Comparison of ENCODE assay signal across 18 cellular contexts in the genomic region with DNA sequence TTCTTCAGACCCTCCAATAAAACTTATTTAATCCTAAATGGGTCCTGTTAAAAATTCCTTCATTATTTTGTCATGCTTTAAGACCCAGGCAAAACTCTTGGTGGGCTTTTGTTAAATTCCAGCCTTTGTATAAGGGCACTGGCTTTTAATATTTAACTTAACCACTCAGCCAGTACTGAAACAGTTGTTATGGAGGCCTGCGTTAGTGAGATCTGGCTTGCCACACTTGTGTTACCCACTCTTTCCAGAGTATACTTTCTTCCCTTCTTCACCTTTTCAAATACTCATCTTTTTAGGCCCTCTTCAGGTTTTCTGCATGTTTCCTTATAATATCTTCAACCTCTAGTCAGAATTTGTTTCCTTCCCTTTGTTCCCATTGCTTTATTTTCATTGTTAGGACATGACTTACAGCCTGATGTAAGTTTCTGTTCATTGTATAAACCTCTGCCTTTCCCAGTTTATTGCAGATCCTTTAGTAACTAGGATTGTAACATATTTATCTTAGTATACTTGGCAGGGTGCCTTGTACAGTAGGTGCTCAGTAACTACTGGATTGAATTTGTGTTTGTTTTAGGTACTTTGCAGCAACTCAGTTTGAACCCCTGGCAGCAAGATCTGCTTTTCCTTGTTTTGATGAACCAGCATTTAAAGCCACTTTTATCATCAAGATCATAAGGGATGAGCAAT. TPM values are rescaled to one million over a fixed set of nuclear protein-coding genes. Genes with fewer than 3 reads are reported as not detected.
A peak's percentile ranks its signal among the peaks of the same experiment; 100 is the strongest.
DNase-seq lines count a peak whose midpoint lies in the region; ATAC-seq and TF ChIP-seq lines count a peak whose summit lies in the region.
"Had no signal": no experiment of that assay in that cellular context is flagged by ENCODE, and none has a peak within 500 bp of the region (broad histone marks: within the 10 kb centered on the region; RNA-seq: fewer than 3 reads in every experiment).

No MANE protein-coding gene starts in this region.

- intact Hi-C loops in Right ventricle myocardium superior (cut with DNase I) (loop anchor here (10.0 kb wide), 1 partner anchor 110 kb away; a partner anchor contains a TSS), heart left ventricle (cut with DNase I) (loop anchor here in 3 of 10 donors (5.0 to 10.0 kb wide), 3 partner anchors 117 to 230 kb away; no protein-coding TSS in a partner anchor), transverse colon (cut with DNase I; ENCODE audit: low total_unique reads) (no loop called here)

- H3K4me3 Mint-ChIP-seq in chondrocyte (ENCODE audit: unreplicated experiment): no peak overlapping the region
- H3K4me3 Mint-ChIP-seq: activated CD8-positive, alpha-beta memory T cell treated with anti-CD3 and anti-CD28 coated beads, Interleukin-2, amount 10 ng/mL, durations not matched to agents 7 days and 5 days; activated naive CD4-positive, alpha-beta T cell treated with anti-CD3 and anti-CD28 coated beads for 36 hours had no signal

- DNase-seq in Right ventricle myocardium superior: no peak
- DNase-seq in heart left ventricle: no peak
- no peak for DNase-seq in chondrocyte (ENCODE audit: low spot score)
- DNase-seq in left kidney (ENCODE audit: low read depth, low spot score): peak; percentile 11
- DNase-seq in transverse colon: peak; percentile 11
- no peak for DNase-seq in HK-2 (ENCODE audit: unreplicated experiment)
- DNase-seq in ACHN: no peak
- DNase-seq: activated CD8-positive, alpha-beta memory T cell treated with anti-CD3 and anti-CD28 coated beads, Interleukin-2, amount 10 ng/mL, durations not matched to agents 7 days and 5 days; activated naive CD4-positive, alpha-beta T cell treated with anti-CD3 and anti-CD28 coated beads for 36 hours; midbrain; NCI-H2227 treated with DMSO at 0.1 percent for 48 hours; stimulated activated CD4-positive, alpha-beta T cell treated with anti-CD3 and anti-CD28 coated beads, Interleukin-2, amount 100 ng/mL, for 24 hours; thyroid gland had no signal

- H3K36me3 ChIP-seq in heart left ventricle: peaks cover 0 to 76% (median 62%) of the 10 kb centered on the region in 9 donors
- peaks cover 0 to 25% (median 3%) of the 10 kb centered on the region in 4 donors for H3K36me3 ChIP-seq in transverse colon
- H3K36me3 ChIP-seq: prostate gland had no signal

- no peaks in the 10 kb centered on the region for H3K9me3 Mint-ChIP-seq in chondrocyte (ENCODE audit: low read depth)
- H3K9me3 Mint-ChIP-seq: activated naive CD4-positive, alpha-beta T cell treated with anti-CD3 and anti-CD28 coated beads for 36 hours had no signal

- in situ Hi-C loops in transverse colon (cut with MboI; ENCODE audit: low pct_ligation_motif_present in 1 of 4, low pct_unique_long_range_greater_than_20kb in 1 of 4, low sequenced_read_pairs in 3 of 4) (no loop called here), ACHN (cut with HindIII; ENCODE audit: low pct_ligation_motif_present, low pct_unique_long_range_greater_than_20kb, low sequenced_read_pairs) (no loop called here)

- peak overlapping the region; percentile 20 for H3K27ac Mint-ChIP-seq in chondrocyte (ENCODE audit: unreplicated experiment)
- H3K27ac Mint-ChIP-seq: activated CD8-positive, alpha-beta memory T cell treated with anti-CD3 and anti-CD28 coated beads, Interleukin-2, amount 10 ng/mL, durations not matched to agents 7 days and 5 days; activated naive CD4-positive, alpha-beta T cell treated with anti-CD3 and anti-CD28 coated beads for 36 hours had no signal

- no peak for TF ChIP-seq CTCF in heart left ventricle (IDR thresholded peaks at IDR 0.05)
- TF ChIP-seq CTCF in chondrocyte (IDR thresholded peaks at IDR 0.05): no peak
- no peak for TF ChIP-seq CTCF in transverse colon (IDR thresholded peaks at IDR 0.05)

- no peak for TF ChIP-seq POLR2A in heart left ventricle (IDR thresholded peaks at IDR 0.05)
- no peak for TF ChIP-seq POLR2A in transverse colon (IDR thresholded peaks at IDR 0.05)

- peak; percentile 43 for ATAC-seq in Right ventricle myocardium superior (ENCODE audit: poor library complexity)
- no peak for ATAC-seq in heart left ventricle
- ATAC-seq in GM19351 (IDR thresholded peaks at IDR 0.05; ENCODE audit: unreplicated experiment): no peak
- ATAC-seq: activated CD8-positive, alpha-beta memory T cell treated with anti-CD3 and anti-CD28 coated beads, Interleukin-2, amount 10 ng/mL, durations not matched to agents 7 days and 5 days had no signal

- H3K9me3 ChIP-seq in heart left ventricle (no peaks in the 10 kb centered on the region), transverse colon (no peaks in the 10 kb centered on the region)
- H3K9me3 ChIP-seq: esophagus muscularis mucosa, prostate gland, thyroid gland had no signal

- H3K4me3 ChIP-seq in heart left ventricle: no peak overlapping the region
- no peak overlapping the region for H3K4me3 ChIP-seq in transverse colon
- H3K4me3 ChIP-seq: coronary artery, esophagus muscularis mucosa, prostate gland, SK-N-MC, thyroid gland had no signal

- H3K27ac ChIP-seq in heart left ventricle: no peak overlapping the region
- H3K27ac ChIP-seq in transverse colon: peak overlapping the region; percentile 63 to 75 (median 74)
- H3K27ac ChIP-seq: coronary artery, esophagus muscularis mucosa, SK-N-MC, thyroid gland had no signal

- H3K27me3 ChIP-seq in heart left ventricle: no peaks in the 10 kb centered on the region
- H3K27me3 ChIP-seq in transverse colon: no peaks in the 10 kb centered on the region
- H3K27me3 ChIP-seq: esophagus muscularis mucosa, thyroid gland had no signal

- H3K36me3 Mint-ChIP-seq in chondrocyte (ENCODE audit: low read depth): peaks cover 14% of the 10 kb centered on the region

- no peaks in the 10 kb centered on the region for H3K27me3 Mint-ChIP-seq in chondrocyte (ENCODE audit: low read depth)
- H3K27me3 Mint-ChIP-seq: activated CD8-positive, alpha-beta memory T cell treated with anti-CD3 and anti-CD28 coated beads, Interleukin-2, amount 10 ng/mL, durations not matched to agents 7 days and 5 days had no signal

- H3K4me1 ChIP-seq in heart left ventricle (peaks cover 0 to 13% (median 0%) of the 10 kb centered on the region in 12 donors), transverse colon (peaks cover 5 to 30% (median 17%) of the 10 kb centered on the region in 4 donors)
- H3K4me1 ChIP-seq: prostate gland, thyroid gland had no signal

- no peak for TF ChIP-seq EP300 in transverse colon (IDR thresholded peaks at IDR 0.05; ENCODE audit: low read depth)

- 0 to 92% (median 60%) methylated on average over 1 of the region's 1 CpG for WGBS in heart left ventricle, 4 donors
- 14 to 18% methylated on average over 1 of the region's 1 CpG for WGBS in transverse colon (ENCODE audit: low coverage in 1 of 2), 2 donors

- H3K4me1 Mint-ChIP-seq in chondrocyte (ENCODE audit: low read depth): peaks cover 8% of the 10 kb centered on the region

RNA-seq across cellular contexts. Expression of a gene that starts 48.8 kb away (rescaled TPM):
- 44.4 TPM for total RNA-seq in Right ventricle myocardium superior
- 10 to 100 TPM; 47.4 to 82.2 (median 56.3) TPM for total RNA-seq in heart left ventricle
- polyA plus RNA-seq in heart left ventricle: 10 to 100 TPM in 1 of 2 donors, 1 to 10 TPM in 1; 8.6 to 12.5 TPM
- 30.7 to 47.7 TPM (median 31.4 TPM) in 3 replicates for total RNA-seq in chondrocyte
- 10 to 100 TPM in 3 of 4 donors, 1 to 10 TPM in 1; 7.2 to 40.5 (median 34.8) TPM for total RNA-seq in transverse colon

Comparison
In these comparisons a context has a peak if more than half of its experiments do, and no peak if none do; other contexts are left out.
1. DNase-seq: peak in left kidney (single experiment) and transverse colon (single experiment); none in Right ventricle myocardium superior (single experiment), heart left ventricle (0 of 5), chondrocyte (single experiment), HK-2 (single experiment) and ACHN (single experiment).
2. H3K27ac ChIP-seq: peak in transverse colon (4 of 4); none in heart left ventricle (0 of 12).